ENCODE assay signal across 20 cellular contexts in the genomic region with DNA sequence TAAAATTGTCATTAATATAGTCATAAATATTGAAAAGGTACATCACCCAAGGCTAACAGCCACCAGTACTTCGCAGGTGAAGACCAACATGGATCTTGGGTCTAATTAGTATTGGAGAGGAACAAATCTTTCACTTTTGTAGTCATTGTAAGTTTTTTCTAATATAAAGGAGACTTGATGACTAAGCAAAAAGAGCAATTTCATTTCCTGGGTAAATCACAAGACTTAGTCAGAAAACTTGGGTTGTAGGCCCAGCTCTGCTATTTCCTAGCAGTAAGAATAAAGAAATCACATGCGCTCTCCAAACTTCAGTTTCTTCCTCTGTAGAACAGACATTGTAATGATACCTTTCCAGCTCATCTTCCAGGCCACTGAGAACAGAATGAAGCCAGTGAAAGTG. TPM values are rescaled to one million over a fixed set of nuclear protein-coding genes. Genes with fewer than 3 reads are reported as not detected.
DNase-seq lines count a peak whose midpoint lies in the region; ATAC-seq, FAIRE-seq and TF ChIP-seq lines count a peak whose summit lies in the region.
"Had no signal": no experiment of that assay in that cellular context is flagged by ENCODE, and none has a peak within 500 bp of the region (broad histone marks: within the 10 kb centered on the region; RNA-seq: fewer than 3 reads in every experiment).

No MANE protein-coding gene starts in this region.

- TF ChIP-seq EP300 in sigmoid colon (IDR thresholded peaks at IDR 0.05) = no peak

- H3K4me2 ChIP-seq in astrocyte (ENCODE audit: low read length) (no peak overlapping the region), mesendoderm (ENCODE audit: low read length) (no peak overlapping the region)

- in situ Hi-C loops in HAP-1 (cut with MboI; ENCODE audit: low sequenced_read_pairs) = no loop called here

- no peaks in the 10 kb centered on the region for H4K20me1 ChIP-seq in astrocyte (ENCODE audit: insufficient read depth, low read length)

- ATAC-seq in naive thymus-derived CD4-positive, alpha-beta T cell = no peak
- ATAC-seq in activated T-helper 17 cell treated with anti-CD3 and anti-CD28 coated beads, Interleukin-2, amount 50 U/mL, for 72 hours (replicated peaks) = no peak
- ATAC-seq: PC-3 had no signal

- no peak overlapping the region for H3K23ac ChIP-seq in mesendoderm (ENCODE audit: low read length)

- H2AFZ ChIP-seq in astrocyte (ENCODE audit: low read depth, low read length) = no peak overlapping the region

- TF ChIP-seq CTCF in astrocyte (IDR thresholded peaks at IDR 0.05; ENCODE audit: insufficient read depth, low read depth, low read length) (no peak), fibroblast of pulmonary artery (IDR thresholded peaks at IDR 0.05; ENCODE audit: low read length, missing control alignments) (no peak), sigmoid colon (IDR thresholded peaks at IDR 0.05) (no peak)

- H3K4me3 Mint-ChIP-seq in astrocyte (ENCODE audit: unreplicated experiment) = no peak overlapping the region
- no peak overlapping the region for H3K4me3 Mint-ChIP-seq in naive thymus-derived CD4-positive, alpha-beta T cell
- H3K4me3 Mint-ChIP-seq in activated T-helper 17 cell treated with anti-CD3 and anti-CD28 coated beads, Interleukin-2, amount 50 U/mL, for 72 hours = no peak overlapping the region
- H3K4me3 Mint-ChIP-seq: CD4-positive, CD25-positive, alpha-beta regulatory T cell; H9 had no signal

- H3K27ac Mint-ChIP-seq in astrocyte (ENCODE audit: unreplicated experiment) = peak overlapping the region; percentile 35
- no peak overlapping the region for H3K27ac Mint-ChIP-seq in naive thymus-derived CD4-positive, alpha-beta T cell
- no peak overlapping the region for H3K27ac Mint-ChIP-seq in activated T-helper 17 cell treated with anti-CD3 and anti-CD28 coated beads, Interleukin-2, amount 50 U/mL, for 72 hours
- H3K27ac Mint-ChIP-seq: CD4-positive, CD25-positive, alpha-beta regulatory T cell had no signal

- H2BK15ac ChIP-seq in mesendoderm (replicated peaks; ENCODE audit: low read depth) = no peak overlapping the region

- H3K9me3 Mint-ChIP-seq in astrocyte (ENCODE audit: unreplicated experiment) = no peaks in the 10 kb centered on the region
- no peaks in the 10 kb centered on the region for H3K9me3 Mint-ChIP-seq in naive thymus-derived CD4-positive, alpha-beta T cell
- H3K9me3 Mint-ChIP-seq in activated T-helper 17 cell treated with anti-CD3 and anti-CD28 coated beads, Interleukin-2, amount 50 U/mL, for 72 hours = no peaks in the 10 kb centered on the region
- H3K9me3 Mint-ChIP-seq: CD4-positive, CD25-positive, alpha-beta regulatory T cell; H9 had no signal

- no peak overlapping the region for H3K56ac ChIP-seq in mesendoderm (ENCODE audit: low read length)

- DNase-seq in CD1c-positive myeloid dendritic cell (ENCODE audit: extremely low spot score) (peak; percentile 38), astrocyte (ENCODE audit: low read depth) (no peak), fibroblast of pulmonary artery (ENCODE audit: low read depth) (peak; percentile 57), sigmoid colon (no peak), HAP-1 (ENCODE audit: low spot score in 2 of 2) (no peak), mesendoderm (no peak)
- DNase-seq in naive thymus-derived CD4-positive, alpha-beta T cell = no peak
- DNase-seq: ACHN; AML-193; CD4-positive, CD25-positive, alpha-beta regulatory T cell; H9; NCI-H1048; NCI-H146; NCI-H2081; NCI-H510A; NCI-H82; PC-3 had no signal

- FAIRE-seq in astrocyte (lab: Jason Lieb, UNC) = no peak
- FAIRE-seq: HTR-8/SVneo had no signal

- no peak overlapping the region for H4K5ac ChIP-seq in mesendoderm (ENCODE audit: low read length)

- CTCF ChIA-PET in naive thymus-derived CD4-positive, alpha-beta T cell (lab: Charles Lee) = no interaction called here

- H3K9ac ChIP-seq in astrocyte (ENCODE audit: low read length) = no peak overlapping the region
- H3K9ac ChIP-seq in mesendoderm (ENCODE audit: low read length) = no peak overlapping the region

- intact Hi-C loops in sigmoid colon (cut with DNase I) = no loop called here
- intact Hi-C loops in naive thymus-derived CD4-positive, alpha-beta T cell (cut with micrococcal nuclease) = no loop called here

- H2BK5ac ChIP-seq in mesendoderm (ENCODE audit: low read length) = no peak overlapping the region

- H3K79me1 ChIP-seq in mesendoderm (ENCODE audit: low read length) = no peaks in the 10 kb centered on the region

- no peak for TF ChIP-seq POLR2A in sigmoid colon (IDR thresholded peaks at IDR 0.05)

- no peak overlapping the region for H3K18ac ChIP-seq in mesendoderm (ENCODE audit: low read length)

- H3K4me3 ChIP-seq in astrocyte (ENCODE audit: insufficient read depth, low read depth, low read length) = no peak overlapping the region
- no peak overlapping the region for H3K4me3 ChIP-seq in fibroblast of pulmonary artery (replicated peaks; ENCODE audit: low read depth, low read length)
- no peak overlapping the region for H3K4me3 ChIP-seq in sigmoid colon
- no peak overlapping the region for H3K4me3 ChIP-seq in HAP-1
- H3K4me3 ChIP-seq in mesendoderm (ENCODE audit: low read length) = no peak overlapping the region
- no peak overlapping the region for H3K4me3 ChIP-seq in naive thymus-derived CD4-positive, alpha-beta T cell (ENCODE audit: low read length)
- H3K4me3 ChIP-seq: SJSA1 had no signal

- H4K8ac ChIP-seq in mesendoderm (ENCODE audit: low read depth, low read length) = no peak overlapping the region

- H3K79me2 ChIP-seq in astrocyte (ENCODE audit: insufficient read depth, low read length) = no peaks in the 10 kb centered on the region
- H3K79me2 ChIP-seq in mesendoderm (ENCODE audit: control insufficient read depth, insufficient read depth, low read length) = no peaks in the 10 kb centered on the region

- H3K4me1 Mint-ChIP-seq in astrocyte (ENCODE audit: low read depth, unreplicated experiment) = peaks cover 38% of the 10 kb centered on the region
- peaks cover 0 to 15% (median 0%) of the 10 kb centered on the region in 7 donors for H3K4me1 Mint-ChIP-seq in naive thymus-derived CD4-positive, alpha-beta T cell
- no peaks in the 10 kb centered on the region for H3K4me1 Mint-ChIP-seq in activated T-helper 17 cell treated with anti-CD3 and anti-CD28 coated beads, Interleukin-2, amount 50 U/mL, for 72 hours
- H3K4me1 Mint-ChIP-seq: CD4-positive, CD25-positive, alpha-beta regulatory T cell had no signal

- no peak overlapping the region for H2BK120ac ChIP-seq in mesendoderm (ENCODE audit: low read depth, low read length)

- 95 to 96% methylated on average over 2 of the region's 2 CpGs for WGBS in sigmoid colon, 2 donors
- WGBS in mesendoderm (ENCODE audit: extremely low coverage, insufficient coverage, low lambda C conversion rate) = no CpG with 5 or more reads among the region's 2 CpGs

- no peaks in the 10 kb centered on the region for H3K4me1 ChIP-seq in astrocyte (ENCODE audit: insufficient read depth, low read length)
- H3K4me1 ChIP-seq in sigmoid colon = peaks cover 0 to 100% (median 90%) of the 10 kb centered on the region in 4 donors
- H3K4me1 ChIP-seq in HAP-1 = no peaks in the 10 kb centered on the region
- H3K4me1 ChIP-seq in mesendoderm (ENCODE audit: control insufficient read depth, low read depth, low read length) = peaks cover 6% of the 10 kb centered on the region
- no peaks in the 10 kb centered on the region for H3K4me1 ChIP-seq in naive thymus-derived CD4-positive, alpha-beta T cell (ENCODE audit: control insufficient read depth in 2 of 2, insufficient read depth in 2 of 2, low read length in 2 of 2)

- H3K9me3 ChIP-seq in astrocyte (ENCODE audit: insufficient read depth, low read depth, low read length) = no peaks in the 10 kb centered on the region
- no peaks in the 10 kb centered on the region for H3K9me3 ChIP-seq in sigmoid colon
- H3K9me3 ChIP-seq in HAP-1 = no peaks in the 10 kb centered on the region
- no peaks in the 10 kb centered on the region for H3K9me3 ChIP-seq in naive thymus-derived CD4-positive, alpha-beta T cell (ENCODE audit: control insufficient read depth in 2 of 3, low read length in 3 of 3)
- H3K9me3 ChIP-seq: SJSA1 had no signal

- no peak overlapping the region for H2AK5ac ChIP-seq in mesendoderm (ENCODE audit: low read length)

- peaks cover 2% of the 10 kb centered on the region for H3K27me3 Mint-ChIP-seq in astrocyte (ENCODE audit: low read depth, unreplicated experiment)
- H3K27me3 Mint-ChIP-seq in naive thymus-derived CD4-positive, alpha-beta T cell = peaks cover 0 to 3% (median 0%) of the 10 kb centered on the region in 5 donors
- H3K27me3 Mint-ChIP-seq in activated T-helper 17 cell treated with anti-CD3 and anti-CD28 coated beads, Interleukin-2, amount 50 U/mL, for 72 hours = no peaks in the 10 kb centered on the region
- H3K27me3 Mint-ChIP-seq: CD4-positive, CD25-positive, alpha-beta regulatory T cell had no signal

- no peak overlapping the region for H3K4ac ChIP-seq in mesendoderm (ENCODE audit: low read depth, low read length)

- POLR2A ChIA-PET in naive thymus-derived CD4-positive, alpha-beta T cell (lab: Charles Lee) = no interaction called here

- peaks cover 44% of the 10 kb centered on the region for H3K36me3 ChIP-seq in astrocyte (ENCODE audit: insufficient read depth, low read length)
- peaks cover 46 to 79% (median 61%) of the 10 kb centered on the region in 4 donors for H3K36me3 ChIP-seq in sigmoid colon
- H3K36me3 ChIP-seq in HAP-1 (replicated peaks) = no peaks in the 10 kb centered on the region
- peaks cover 6% of the 10 kb centered on the region for H3K36me3 ChIP-seq in mesendoderm (ENCODE audit: control insufficient read depth, insufficient read depth, low read length)
- H3K36me3 ChIP-seq in naive thymus-derived CD4-positive, alpha-beta T cell (ENCODE audit: control insufficient read depth in 2 of 3, insufficient read depth in 3 of 3, low read length in 3 of 3) = peaks cover 0 to 3% (median 0%) of the 10 kb centered on the region in 3 experiments
- H3K36me3 ChIP-seq: SJSA1 had no signal

- peaks cover 36% of the 10 kb centered on the region for H3K36me3 Mint-ChIP-seq in astrocyte (ENCODE audit: low read depth, unreplicated experiment)
- H3K36me3 Mint-ChIP-seq in naive thymus-derived CD4-positive, alpha-beta T cell = peaks cover 0 to 2% (median 0%) of the 10 kb centered on the region in 5 donors
- H3K36me3 Mint-ChIP-seq in activated T-helper 17 cell treated with anti-CD3 and anti-CD28 coated beads, Interleukin-2, amount 50 U/mL, for 72 hours (ENCODE audit: low read depth) = no peaks in the 10 kb centered on the region
- H3K36me3 Mint-ChIP-seq: CD4-positive, CD25-positive, alpha-beta regulatory T cell had no signal

- no peaks in the 10 kb centered on the region for H3K27me3 ChIP-seq in astrocyte (ENCODE audit: insufficient read depth, low read length)
- H3K27me3 ChIP-seq in sigmoid colon = no peaks in the 10 kb centered on the region
- no peaks in the 10 kb centered on the region for H3K27me3 ChIP-seq in HAP-1 (ENCODE audit: low read depth)
- H3K27me3 ChIP-seq in mesendoderm (ENCODE audit: insufficient read depth, low read length, poor library complexity) = no peaks in the 10 kb centered on the region
- no peaks in the 10 kb centered on the region for H3K27me3 ChIP-seq in naive thymus-derived CD4-positive, alpha-beta T cell (ENCODE audit: control insufficient read depth in 2 of 2, insufficient read depth in 2 of 2, low read length in 2 of 2)
- H3K27me3 ChIP-seq: SJSA1 had no signal

- no peak overlapping the region for H3K27ac ChIP-seq in astrocyte (ENCODE audit: low read depth, low read length)
- peak overlapping the region; percentile 83 to 99 (median 94) for H3K27ac ChIP-seq in sigmoid colon
- H3K27ac ChIP-seq in mesendoderm (ENCODE audit: low read depth, low read length) = no peak overlapping the region
- H3K27ac ChIP-seq in naive thymus-derived CD4-positive, alpha-beta T cell (ENCODE audit: low read depth, low read length) = no peak overlapping the region
- H3K27ac ChIP-seq: SJSA1 had no signal

RNA-seq across cellular contexts. Expression of a gene that starts 40.9 kb away (rescaled TPM):
- total RNA-seq in astrocyte (68.5 and 76.7 TPM in 2 replicates), sigmoid colon (100 to 1,000 TPM; 207 to 348 (median 237) TPM)
- polyA plus RNA-seq in sigmoid colon = 10 to 100 TPM in 1 of 3 donors, 1 to 10 TPM in 2; 2.5 to 13.6 (median 7.8) TPM
- 25.9 TPM for polyA plus RNA-seq in mesendoderm (2013, experiment 1 of 2)
- 23.7 TPM for polyA plus RNA-seq in mesendoderm (2013, experiment 2 of 2)
- total RNA-seq in naive thymus-derived CD4-positive, alpha-beta T cell = 10 to 100 TPM in 1 of 5 experiments, 1 to 10 TPM in 3, under 1 TPM in 1; 0.50 to 23.7 (median 2.2) TPM
- polyA plus RNA-seq in naive thymus-derived CD4-positive, alpha-beta T cell = under 1 TPM; 0.35 to 0.51 TPM
- 1 to 10 TPM in 1 of 2 donors, under 1 TPM in 1; 0.91 to 2.2 TPM for total RNA-seq in activated T-helper 17 cell treated with anti-CD3 and anti-CD28 coated beads, Interleukin-2, amount 50 U/mL, for 72 hours
- total RNA-seq: CD4-positive, CD25-positive, alpha-beta regulatory T cell had no signal

Comparison
In these comparisons a context has a peak if more than half of its experiments do, and no peak if none do; other contexts are left out.
1. DNase-seq: peak in CD1c-positive myeloid dendritic cell (single experiment) and fibroblast of pulmonary artery (single experiment); none in astrocyte (single experiment), sigmoid colon (single experiment), HAP-1 (0 of 2), mesendoderm (single experiment) and naive thymus-derived CD4-positive, alpha-beta T cell (0 of 9).
2. H3K27ac ChIP-seq: peak in sigmoid colon (4 of 4); none in astrocyte (single experiment), mesendoderm (single experiment) and naive thymus-derived CD4-positive, alpha-beta T cell (single experiment).